Comparison of ENCODE assay signal across 8 cellular contexts in genomic region chr7:56063882-56064625, GRCh38. TPM values are rescaled to one million over a fixed set of nuclear protein-coding genes. Genes with fewer than 3 reads are reported as not detected.
DNase-seq lines count a peak whose midpoint lies in the region; ATAC-seq and TF ChIP-seq lines count a peak whose summit lies in the region.

SUMF2 (plus strand) TSS chr7:56064286; CDS start chr7:56064312, 26 bp downstream.

- H3K27me3 Mint-ChIP-seq in activated T-cell treated with anti-CD3 and anti-CD28 coated beads, Interleukin-2, amount 50 U/mL, for 4 hours (ENCODE audit: low read depth) = no peaks in the 10 kb centered on the region

- TF ChIP-seq CTCF in Panc1 (IDR thresholded peaks at IDR 0.05) = no peak

- H3K27ac ChIP-seq in Panc1 (ENCODE audit: low read length) (peak within 1 kb of the TSS; percentile 95), muscle layer of duodenum (ENCODE audit: low read length) (peak within 1 kb of the TSS; percentile 78)

- no peaks in the 10 kb centered on the region for H3K9me3 Mint-ChIP-seq in activated T-cell treated with anti-CD3 and anti-CD28 coated beads, Interleukin-2, amount 50 U/mL, for 4 hours

- peaks cover 39% of the 10 kb centered on the region for H3K36me3 ChIP-seq in Panc1 (ENCODE audit: control insufficient read depth, insufficient read depth, low read length)
- H3K36me3 ChIP-seq in muscle layer of duodenum (ENCODE audit: control insufficient read depth in 1 of 2, insufficient read depth in 2 of 2, low read length in 2 of 2) = peaks cover 30 to 41% of the 10 kb centered on the region in 2 donors

- peak; percentile 86 for ATAC-seq in GM21619 (IDR thresholded peaks at IDR 0.05; ENCODE audit: unreplicated experiment)
- peak; percentile 93 for ATAC-seq in Panc1
- peak; percentile 92 to 94 for ATAC-seq in activated T-cell treated with anti-CD3 and anti-CD28 coated beads, Interleukin-2, amount 50 U/mL, for 4 hours
- ATAC-seq in esophagus mucosa = peak; percentile 98

- H3K4me3 ChIP-seq in Jurkat, Clone E6-1 (ENCODE audit: low read length) = peak within 1 kb of the TSS; percentile 70
- H3K4me3 ChIP-seq in Panc1 (ENCODE audit: low read depth in 2 of 2, low read length in 2 of 2) (peak within 1 kb of the TSS; percentile 62 to 78), muscle layer of duodenum (ENCODE audit: low read depth in 1 of 2, low read length in 2 of 2) (peak within 1 kb of the TSS; percentile 66 to 81)

- intact Hi-C loops in Panc1 (cut with micrococcal nuclease; ENCODE audit: unreplicated experiment) = no loop called here

- CTCF ChIA-PET in Panc1 (lab: Charles Lee) = interaction anchor here (0.9 kb wide), 1 partner anchor 10 kb away, joined by 3 read pairs; no protein-coding TSS in a partner anchor

- H3K27me3 ChIP-seq in Panc1 (ENCODE audit: control insufficient read depth, insufficient read depth, low read length) (no peaks in the 10 kb centered on the region), muscle layer of duodenum (ENCODE audit: low read depth, low read length) (no peaks in the 10 kb centered on the region)

- peaks cover 30% of the 10 kb centered on the region for H3K4me1 Mint-ChIP-seq in activated T-cell treated with anti-CD3 and anti-CD28 coated beads, Interleukin-2, amount 50 U/mL, for 4 hours (ENCODE audit: low read depth)

- in situ Hi-C loops in Panc1 (cut with HindIII; ENCODE audit: low pct_unique_long_range_greater_than_20kb, low sequenced_read_pairs) = no loop called here

- peaks cover 34% of the 10 kb centered on the region for H3K36me3 Mint-ChIP-seq in activated T-cell treated with anti-CD3 and anti-CD28 coated beads, Interleukin-2, amount 50 U/mL, for 4 hours (ENCODE audit: insufficient read depth)

- POLR2A ChIA-PET in Panc1 (lab: Charles Lee) = interaction anchor here (2.5 kb wide), 1 partner anchor 13 kb away, joined by 12 read pairs; the partner anchor contains the start of genes CCT6A and PSPH

- H3K9me3 ChIP-seq in Panc1 (ENCODE audit: control insufficient read depth, insufficient read depth, low read depth, low read length) = no peaks in the 10 kb centered on the region
- H3K9me3 ChIP-seq in muscle layer of duodenum (ENCODE audit: control insufficient read depth in 1 of 2, low read length in 2 of 2) = no peaks in the 10 kb centered on the region

- peak; percentile 67 for DNase-seq in DMS53 treated with DMSO at 0.1 percent for 48 hours (lab: John Stamatoyannopoulos, UW; ENCODE audit: unreplicated experiment)
- DNase-seq in Jurkat, Clone E6-1 (ENCODE audit: low read depth, low spot score) = peak; percentile 78
- peak; percentile 86 for DNase-seq in Panc1 (ENCODE audit: low read depth, low spot score)
- peak; percentile 87 for DNase-seq in activated T-cell treated with anti-CD3 and anti-CD28 coated beads, Interleukin-2, amount 50 U/mL, for 4 hours
- DNase-seq in stimulated activated CD8-positive, alpha-beta memory T cell treated with anti-CD3 and anti-CD28 coated beads, Interleukin-7, amount 100 ng/mL, for 4 hours (ENCODE audit: low read depth in 2 of 2) = peak; percentile 73 to 85

- H3K4me1 ChIP-seq in Panc1 (ENCODE audit: control insufficient read depth, insufficient read depth, low read length) (peaks cover 52% of the 10 kb centered on the region), muscle layer of duodenum (ENCODE audit: control insufficient read depth in 1 of 2, insufficient read depth in 2 of 2, low read length in 2 of 2) (peaks cover 0 to 14% of the 10 kb centered on the region in 2 donors)

- peak within 1 kb of the TSS; percentile 96 for H3K4me3 Mint-ChIP-seq in activated T-cell treated with anti-CD3 and anti-CD28 coated beads, Interleukin-2, amount 50 U/mL, for 4 hours

- BruUV-seq in Panc1 (replicated peaks; lab: Mats Ljungman, UMichigan) = no TSS peak

RNA-seq across cellular contexts. Expression of gene SUMF2, which starts in this region (rescaled TPM):
- polyA plus RNA-seq in Jurkat, Clone E6-1 (2012; ENCODE audit: insufficient read depth, insufficient read length) = 116 TPM
- total RNA-seq in Panc1 (2021; ENCODE audit: unreplicated experiment) (156 TPM), esophagus mucosa (91.7 TPM)
- 222 TPM for polyA plus RNA-seq in Panc1 (2012; ENCODE audit: insufficient read length)
- total RNA-seq in activated T-cell treated with anti-CD3 and anti-CD28 coated beads, Interleukin-2, amount 50 U/mL, for 4 hours = 100 to 1,000 TPM in 1 of 3 donors, 10 to 100 TPM in 2; 97.5 to 110 (median 99.4) TPM

Comparison
In these comparisons a context has a peak if more than half of its experiments do, and no peak if none do; other contexts are left out.
1. Peak in every context shown above with its lines: DNase-seq, ATAC-seq, H3K4me3 ChIP-seq and H3K27ac ChIP-seq.